14 cellular contexts compared by ENCODE assay signal in genomic region chr6:21831531-21832291, GRCh38.
A peak's percentile ranks its signal among the peaks of the same experiment; 100 is the strongest.
DNase-seq lines count a peak whose midpoint lies in the region; ATAC-seq, FAIRE-seq and TF ChIP-seq lines count a peak whose summit lies in the region.
"Had no signal": no experiment of that assay in that cellular context is flagged by ENCODE, and none has a peak within 500 bp of the region (broad histone marks: within the 10 kb centered on the region; RNA-seq: fewer than 3 reads in every experiment).

No MANE protein-coding gene starts in this region.

- no peak overlapping the region for H3K4me3 ChIP-seq in DND-41 (ENCODE audit: low read depth in 1 of 2, low read length in 2 of 2)
- no peak overlapping the region for H3K4me3 ChIP-seq in epithelial cell of esophagus (ENCODE audit: low read length)
- H3K4me3 ChIP-seq in neuronal stem cell (ENCODE audit: low read length in 2 of 2): no peak overlapping the region
- no peak overlapping the region for H3K4me3 ChIP-seq in testis

- no peak overlapping the region for H4K8ac ChIP-seq in neuronal stem cell (ENCODE audit: low read depth, low read length)

- H3K4me2 ChIP-seq in DND-41 (ENCODE audit: insufficient read depth, low read length): no peak overlapping the region
- H3K4me2 ChIP-seq in neuronal stem cell (ENCODE audit: insufficient read depth, low read length, poor library complexity, severe bottlenecking): no peak overlapping the region

- H3K4ac ChIP-seq in neuronal stem cell (ENCODE audit: low read length): no peak overlapping the region

- no peaks in the 10 kb centered on the region for H3K9me3 ChIP-seq in DND-41 (ENCODE audit: insufficient read depth, low read length, severe bottlenecking)
- H3K9me3 ChIP-seq in neuronal stem cell (replicated peaks in 1 of 2; ENCODE audit: control insufficient read depth in 2 of 2, insufficient read depth in 1 of 2, low read depth in 1 of 2, low read length in 2 of 2): peaks cover 0 to 2% of the 10 kb centered on the region in 2 donors
- no peaks in the 10 kb centered on the region for H3K9me3 ChIP-seq in testis

- no peak overlapping the region for H2BK5ac ChIP-seq in neuronal stem cell (ENCODE audit: low read length)

- ATAC-seq in DND-41 (ENCODE audit: insufficient read depth, low read depth) (no peak), GM18868 (IDR thresholded peaks at IDR 0.05; ENCODE audit: unreplicated experiment) (no peak), HG02973 (IDR thresholded peaks at IDR 0.05; ENCODE audit: unreplicated experiment) (no peak)

- no peak overlapping the region for H4K91ac ChIP-seq in neuronal stem cell (ENCODE audit: low read depth, low read length, poor library complexity)

- no peak for DNase-seq in DND-41
- peak; percentile 87 for DNase-seq in M059J (ENCODE audit: low read depth)
- DNase-seq in epithelial cell of esophagus (ENCODE audit: low read depth): peak; percentile 75
- DNase-seq in neuronal stem cell (ENCODE audit: low spot score): no peak
- no peak for DNase-seq in testis
- DNase-seq in GM19239 (ENCODE audit: insufficient read length, low spot score): no peak
- DNase-seq: amniotic stem cell; CD4-positive, alpha-beta memory T cell; midbrain; NCI-H1092 treated with DMSO at 0.1 percent for 48 hours; NCI-H510A had no signal

- H3K9ac ChIP-seq in DND-41 (ENCODE audit: low read depth, low read length): no peak overlapping the region
- no peak overlapping the region for H3K9ac ChIP-seq in neuronal stem cell (ENCODE audit: low read depth, low read length, poor library complexity)

- peaks cover 30% of the 10 kb centered on the region for H3K79me2 ChIP-seq in DND-41 (ENCODE audit: insufficient read depth, low read length)

- no peaks in the 10 kb centered on the region for H3K36me3 ChIP-seq in DND-41 (ENCODE audit: insufficient read depth, low read length)
- peaks cover 0 to 6% of the 10 kb centered on the region in 2 donors for H3K36me3 ChIP-seq in neuronal stem cell (replicated peaks in 1 of 2; ENCODE audit: control insufficient read depth in 2 of 2, insufficient read depth in 2 of 2, low read length in 2 of 2)
- H3K36me3 ChIP-seq in testis (ENCODE audit: low read depth, missing control alignments): no peaks in the 10 kb centered on the region

- TF ChIP-seq POLR2A in testis (IDR thresholded peaks at IDR 0.05): no peak

- no peaks in the 10 kb centered on the region for H3K79me1 ChIP-seq in neuronal stem cell (ENCODE audit: low read depth, low read length)

- WGBS in neuronal stem cell (ENCODE audit: extremely low coverage in 2 of 2, insufficient read length in 2 of 2, insufficient replicate concordance in 1 of 2), 2 donors: no CpG with 5 or more reads among the region's 8 CpGs
- WGBS in testis, 2 donors: 63 to 64% methylated on average over 8 of the region's 8 CpGs

- intact Hi-C loops in testis (cut with DNase I; ENCODE audit: low total_unique reads): no loop called here

- no peak overlapping the region for H3K14ac ChIP-seq in neuronal stem cell (ENCODE audit: low read length)

- H2BK12ac ChIP-seq in neuronal stem cell (ENCODE audit: low read length): no peak overlapping the region

- H4K20me1 ChIP-seq in DND-41 (ENCODE audit: insufficient read depth, low read length): no peaks in the 10 kb centered on the region

- peak overlapping the region; percentile 1; the same call in 1 of the 2 replicates for H3K27ac ChIP-seq in DND-41 (ENCODE audit: low read length)
- peak overlapping the region; percentile 38 for H3K27ac ChIP-seq in neuronal stem cell (replicated peaks; ENCODE audit: low read length)
- no peak overlapping the region for H3K27ac ChIP-seq in testis
- H3K27ac ChIP-seq: HL-60 had no signal

- FAIRE-seq in GM19239 (lab: Jason Lieb, UNC): no peak

- no peak overlapping the region for H2AFZ ChIP-seq in DND-41 (ENCODE audit: low read depth, low read length)
- no peak overlapping the region for H2AFZ ChIP-seq in neuronal stem cell (ENCODE audit: low read length)

- H3K4me1 ChIP-seq in DND-41 (ENCODE audit: insufficient read depth, low read length) (peaks cover 13% of the 10 kb centered on the region; the same call in 1 of the 2 replicates), neuronal stem cell (ENCODE audit: control insufficient read depth in 2 of 2, insufficient read depth in 1 of 2, low read depth in 1 of 2, low read length in 2 of 2) (peaks cover 15 to 29% of the 10 kb centered on the region in 2 donors), testis (no peaks in the 10 kb centered on the region)

- no peak overlapping the region for H2AK5ac ChIP-seq in neuronal stem cell (ENCODE audit: low read depth, low read length)

- no peak overlapping the region for H2BK120ac ChIP-seq in neuronal stem cell (ENCODE audit: low read depth, low read length)

- no peak overlapping the region for H2BK15ac ChIP-seq in neuronal stem cell (ENCODE audit: low read length)

- H3K23ac ChIP-seq in neuronal stem cell (ENCODE audit: low read depth, low read length, poor library complexity): no peak overlapping the region

- no peak for TF ChIP-seq CTCF in DND-41 (IDR thresholded peaks at IDR 0.05; ENCODE audit: borderline replicate concordance, extremely low read depth, low read length, poor library complexity, severe bottlenecking)
- TF ChIP-seq CTCF in epithelial cell of esophagus (IDR thresholded peaks at IDR 0.05; ENCODE audit: insufficient read depth, low read depth, low read length, missing control alignments): no peak
- TF ChIP-seq CTCF in testis (IDR thresholded peaks at IDR 0.05): no peak

- H3K27me3 ChIP-seq in DND-41 (ENCODE audit: insufficient read depth, low read length, poor library complexity): no peaks in the 10 kb centered on the region
- no peaks in the 10 kb centered on the region for H3K27me3 ChIP-seq in neuronal stem cell (ENCODE audit: control insufficient read depth in 3 of 3, insufficient read depth in 3 of 3, low read depth in 1 of 3, low read length in 3 of 3)
- H3K27me3 ChIP-seq in testis: no peaks in the 10 kb centered on the region

- peak overlapping the region; percentile 76 for H3K18ac ChIP-seq in neuronal stem cell (ENCODE audit: low read length)

Comparison
In these comparisons a context has a peak if more than half of its experiments do, and no peak if none do; other contexts are left out.
1. DNase-seq: peak in M059J (single experiment) and epithelial cell of esophagus (single experiment); none in DND-41 (single experiment), neuronal stem cell (single experiment), testis (single experiment) and GM19239 (single experiment).
2. H3K27ac ChIP-seq: peak in DND-41 (single experiment) and neuronal stem cell (single experiment); none in testis (0 of 2).